ENCODE assay signal across 10 cellular contexts in genomic region chr6:43570876-43571441, GRCh38. TPM values are rescaled to one million over a fixed set of nuclear protein-coding genes. Genes with fewer than 3 reads are reported as not detected.
DNase-seq lines count a peak whose midpoint lies in the region; ATAC-seq and TF ChIP-seq lines count a peak whose summit lies in the region.
"Had no signal": no experiment of that assay in that cellular context is flagged by ENCODE, and none has a peak within 500 bp of the region (broad histone marks: within the 10 kb centered on the region; RNA-seq: fewer than 3 reads in every experiment).

No MANE protein-coding gene starts in this region.

- intact Hi-C loops in colonic mucosa (cut with DNase I) = no loop called here

- H3K9me2 ChIP-seq in GM23248 (ENCODE audit: insufficient read depth) = no peaks in the 10 kb centered on the region

- no peaks in the 10 kb centered on the region for H3K27me3 ChIP-seq in GM23248 (replicated peaks; ENCODE audit: insufficient read depth)
- H3K27me3 ChIP-seq in colonic mucosa = no peaks in the 10 kb centered on the region

- H3K9ac ChIP-seq in GM23248 (no peak overlapping the region), colonic mucosa (ENCODE audit: low read depth in 2 of 2, low read length in 2 of 2) (no peak overlapping the region)

- H3K27ac ChIP-seq in GM23248 (no peak overlapping the region), colonic mucosa (no peak overlapping the region)
- H3K27ac ChIP-seq: WERI-Rb-1 had no signal

- no peak overlapping the region for H3K4me2 ChIP-seq in GM23248 (ENCODE audit: unreplicated experiment)

- peaks cover 4% of the 10 kb centered on the region; the same call in 1 of the 2 replicates for H3K4me1 ChIP-seq in GM23248 (ENCODE audit: insufficient read depth)
- H3K4me1 ChIP-seq in colonic mucosa = no peaks in the 10 kb centered on the region

- H3K4me3 ChIP-seq in GM23248 = no peak overlapping the region
- no peak overlapping the region for H3K4me3 ChIP-seq in colonic mucosa

- DNase-seq in GM23248 (peak; percentile 20), SIG-M5 (lab: John Stamatoyannopoulos, UW) (peak; percentile 31), glomerular visceral epithelial cell (ENCODE audit: extremely low spot score) (peak; percentile 72), DMS114 treated with DMSO at 0.1 percent for 48 hours (lab: John Stamatoyannopoulos, UW; ENCODE audit: unreplicated experiment) (no peak), colonic mucosa (no peak)
- DNase-seq: kidney; NCI-H510A treated with DMSO at 0.1 percent for 48 hours; stimulated activated naive CD4-positive, alpha-beta T cell treated with Interleukin-2 at 50 U/mL for 16 hours; WERI-Rb-1 had no signal

- no peaks in the 10 kb centered on the region for H3K9me3 ChIP-seq in GM23248 (ENCODE audit: low read depth)
- H3K9me3 ChIP-seq in colonic mucosa = no peaks in the 10 kb centered on the region

- no peaks in the 10 kb centered on the region for H3F3A ChIP-seq in GM23248 (ENCODE audit: insufficient read depth)

- no peaks in the 10 kb centered on the region for H4K20me1 ChIP-seq in GM23248 (ENCODE audit: insufficient read depth)

- 91 to 95% methylated on average over 5 of the region's 5 CpGs for WGBS in GM23248 (ENCODE audit: low coverage in 1 of 2, low lambda C conversion rate in 2 of 2, missing lambda C conversion rate in 2 of 2), 2 experiments

- peaks cover 56% of the 10 kb centered on the region for H3K36me3 ChIP-seq in GM23248 (ENCODE audit: low read depth)
- H3K36me3 ChIP-seq in colonic mucosa = no peaks in the 10 kb centered on the region

- no peak overlapping the region for H2AFZ ChIP-seq in GM23248

- no peak for TF ChIP-seq CTCF in colonic mucosa (IDR thresholded peaks at IDR 0.05)

- ATAC-seq in HG03521 (IDR thresholded peaks at IDR 0.05; ENCODE audit: unreplicated experiment) = no peak

- in situ Hi-C loops in GM23248 (cut with MboI) = no loop called here

- H3K79me2 ChIP-seq in GM23248 (ENCODE audit: insufficient read depth) = peaks cover 45% of the 10 kb centered on the region

RNA-seq across cellular contexts. Expression of gene XPO5, which starts 4.9 kb away (rescaled TPM):
- 27.6 and 29.5 TPM in 2 replicates for total RNA-seq in GM23248 (2014; rRNA removed; shearing (Covaris generic))
- 17.9 and 18.8 TPM in 2 replicates for polyA plus RNA-seq in GM23248 (2016; fragmentation: Nextera tagmentation; extraction: Ambion mirVana)
- total RNA-seq in colonic mucosa = 10 to 100 TPM; 23.1 to 32.3 TPM

RNA-seq across cellular contexts. Expression of gene POLH, which starts 5.0 kb away (rescaled TPM):
- 27.6 and 28.6 TPM in 2 replicates for total RNA-seq in GM23248 (2014; rRNA removed; shearing (Covaris generic))
- 23.0 and 25.3 TPM in 2 replicates for polyA plus RNA-seq in GM23248 (2016; fragmentation: Nextera tagmentation; extraction: Ambion mirVana)
- total RNA-seq in colonic mucosa = 10 to 100 TPM; 12.3 to 23.8 TPM

RNA-seq across cellular contexts. Expression of gene POLR1C, which starts 54.1 kb away (rescaled TPM):
- 24.9 and 38.7 TPM in 2 replicates for total RNA-seq in GM23248 (2014; rRNA removed; shearing (Covaris generic))
- polyA plus RNA-seq in GM23248 (2016; fragmentation: Nextera tagmentation; extraction: Ambion mirVana) = 38.1 and 39.5 TPM in 2 replicates
- 10 to 100 TPM; 28.1 to 41.8 TPM for total RNA-seq in colonic mucosa

RNA-seq across cellular contexts. Expression of gene YIPF3, which starts 54.2 kb away (rescaled TPM):
- total RNA-seq in GM23248 (2014; rRNA removed; shearing (Covaris generic)) = 252 and 263 TPM in 2 replicates
- polyA plus RNA-seq in GM23248 (2016; fragmentation: Nextera tagmentation; extraction: Ambion mirVana) = 190 and 196 TPM in 2 replicates
- 100 to 1,000 TPM; 121 to 129 TPM for total RNA-seq in colonic mucosa

RNA-seq across cellular contexts. Expression of gene GTPBP2, which starts 58.1 kb away (rescaled TPM):
- total RNA-seq in GM23248 (2014; rRNA removed; shearing (Covaris generic)) = 80.7 and 88.3 TPM in 2 replicates
- 15.5 and 15.9 TPM in 2 replicates for polyA plus RNA-seq in GM23248 (2016; fragmentation: Nextera tagmentation; extraction: Ambion mirVana)
- total RNA-seq in colonic mucosa = 10 to 100 TPM; 50.0 to 51.7 TPM

Comparison
In these comparisons a context has a peak if more than half of its experiments do, and no peak if none do; other contexts are left out.
1. DNase-seq: peak in GM23248 (single experiment), SIG-M5 (single experiment) and glomerular visceral epithelial cell (single experiment); none in DMS114 treated with DMSO at 0.1 percent for 48 hours (single experiment) and colonic mucosa (single experiment).